ENCODE assay signal across 26 cellular contexts in the genomic region with DNA sequence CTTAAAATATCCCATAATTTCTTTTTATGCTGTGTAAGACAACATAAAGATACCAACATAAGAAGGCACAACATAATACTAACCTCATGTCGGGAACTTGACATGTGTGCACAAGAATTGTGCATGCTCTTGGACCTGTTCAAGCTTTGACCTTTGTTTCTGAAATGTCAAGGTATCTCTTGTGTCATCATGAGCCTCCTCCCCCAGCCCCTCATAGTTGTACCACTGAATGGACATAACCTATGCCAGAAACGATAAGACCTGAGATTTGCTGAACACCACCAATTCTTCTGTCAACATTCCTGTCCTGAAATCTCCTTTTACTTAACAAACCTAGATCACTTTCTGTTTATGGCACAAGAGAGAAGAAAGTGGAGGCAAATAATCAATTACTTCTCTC.
"Had no signal": no experiment of that assay in that cellular context is flagged by ENCODE, and none has a peak within 500 bp of the region (broad histone marks: within the 10 kb centered on the region; RNA-seq: fewer than 3 reads in every experiment).

No MANE protein-coding gene starts in this region.

- H3K4me3 Mint-ChIP-seq: dendritic cell treated with granulocyte-macrophage colony-stimulating factor and Interleukin-4, amounts not matched to agents 40 ng/mL and 50 ng/mL, for 4 days; effector memory CD8-positive, alpha-beta T cell; endodermal cell; mesothelial cell of epicardium; naive B cell had no signal

- H3K4me1 Mint-ChIP-seq: endodermal cell, mesothelial cell of epicardium, naive B cell had no signal

- H3K4me1 ChIP-seq: colonic mucosa, esophagus squamous epithelium, gastrocnemius medialis, heart right ventricle, left ventricle myocardium inferior, lower lobe of right lung had no signal

- FAIRE-seq: endometrium, islet of Langerhans, keratinocyte had no signal

- H3K27me3 Mint-ChIP-seq: dendritic cell treated with granulocyte-macrophage colony-stimulating factor and Interleukin-4, amounts not matched to agents 40 ng/mL and 50 ng/mL, for 4 days; effector memory CD8-positive, alpha-beta T cell had no signal

- H3K36me3 ChIP-seq: colonic mucosa, esophagus squamous epithelium, gastrocnemius medialis, heart right ventricle, left ventricle myocardium inferior, lower lobe of right lung had no signal

- H3K27ac ChIP-seq: colonic mucosa, epithelial cell of prostate, esophagus squamous epithelium, gastrocnemius medialis, heart right ventricle, left ventricle myocardium inferior, lower lobe of right lung had no signal

- H3K4me3 ChIP-seq: colonic mucosa, esophagus squamous epithelium, gastrocnemius medialis, heart right ventricle, left ventricle myocardium inferior, lower lobe of right lung, mucosa of descending colon had no signal

- H3K9me3 Mint-ChIP-seq: dendritic cell treated with granulocyte-macrophage colony-stimulating factor and Interleukin-4, amounts not matched to agents 40 ng/mL and 50 ng/mL, for 4 days; endodermal cell; mesothelial cell of epicardium had no signal

- H3K36me3 Mint-ChIP-seq: mesothelial cell of epicardium, naive B cell had no signal

- ATAC-seq: effector memory CD8-positive, alpha-beta T cell; esophagus mucosa; gastrocnemius medialis; heart right ventricle; left cardiac atrium; lower lobe of right lung; mucosa of descending colon had no signal

- DNase-seq: colonic mucosa; cortex of kidney; effector CD8-positive, alpha-beta T cell; effector memory CD8-positive, alpha-beta T cell; endodermal cell; erythroblast; esophagus squamous epithelium; foreskin fibroblast; foreskin melanocyte; gastrocnemius medialis; glutamatergic neuron; heart right ventricle; hippocampal formation; left cardiac atrium; left ventricle myocardium inferior; lower lobe of right lung; mesenchymal stem cell; mucosa of descending colon; naive B cell had no signal

- H3K27me3 ChIP-seq: colonic mucosa, esophagus squamous epithelium, gastrocnemius medialis had no signal

- H3K9me3 ChIP-seq: colonic mucosa, esophagus squamous epithelium, gastrocnemius medialis, left ventricle myocardium inferior, lower lobe of right lung, mucosa of descending colon had no signal

- H3K27ac Mint-ChIP-seq: dendritic cell treated with granulocyte-macrophage colony-stimulating factor and Interleukin-4, amounts not matched to agents 40 ng/mL and 50 ng/mL, for 4 days; effector memory CD8-positive, alpha-beta T cell; endodermal cell; mesothelial cell of epicardium; naive B cell had no signal
